ENCODE assay signal across 29 cellular contexts in the genomic region with DNA sequence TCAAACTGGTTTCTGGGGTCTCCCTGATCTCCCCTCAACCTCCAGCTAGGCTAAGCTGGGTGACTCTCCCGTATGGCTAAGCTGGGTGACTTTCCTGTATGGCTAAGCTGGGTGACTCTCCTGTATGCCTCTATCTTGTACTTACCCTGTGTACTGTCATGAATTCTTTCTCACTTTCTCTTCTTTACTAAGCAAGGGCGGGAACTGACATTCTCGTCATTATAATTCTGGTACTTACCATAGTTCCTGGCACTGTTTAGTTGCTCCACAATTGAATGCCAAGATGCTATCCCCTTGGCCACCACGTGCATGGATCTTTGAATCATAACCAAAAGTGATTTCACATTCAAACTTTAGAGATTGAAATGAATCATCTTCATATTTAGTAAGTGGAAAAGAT. TPM values are rescaled to one million over a fixed set of nuclear protein-coding genes. Genes with fewer than 3 reads are reported as not detected.
A peak's percentile ranks its signal among the peaks of the same experiment; 100 is the strongest.
DNase-seq lines count a peak whose midpoint lies in the region; TF ChIP-seq lines count a peak whose summit lies in the region.
"Had no signal": no experiment of that assay in that cellular context is flagged by ENCODE, and none has a peak within 500 bp of the region (broad histone marks: within the 10 kb centered on the region; RNA-seq: fewer than 3 reads in every experiment).

No MANE protein-coding gene starts in this region.

- H3K27me3 Mint-ChIP-seq in activated naive CD4-positive, alpha-beta T cell treated with anti-CD3 and anti-CD28 coated beads, Interleukin-2, amount 10 ng/mL, durations not matched to agents 7 days and 5 days: no peaks in the 10 kb centered on the region

- H3K4me3 ChIP-seq in AG10803 (ENCODE audit: low read length): no peak overlapping the region
- H3K4me3 ChIP-seq: A549, ascending aorta, cardiac muscle cell, Peyer's patch, transverse colon had no signal

- no peak for TF ChIP-seq CTCF in AG10803 (conservative IDR thresholded peaks at IDR 0.05; ENCODE audit: low read length)

- no peak overlapping the region for H3K27ac Mint-ChIP-seq in activated naive CD4-positive, alpha-beta T cell treated with anti-CD3 and anti-CD28 coated beads, Interleukin-2, amount 10 ng/mL, durations not matched to agents 7 days and 5 days
- H3K27ac Mint-ChIP-seq: activated naive CD8-positive, alpha-beta T cell treated with anti-CD3 and anti-CD28 coated beads, Interleukin-2, amount 10 ng/mL, durations not matched to agents 7 days and 5 days; CD8-positive, alpha-beta memory T cell; H9 had no signal

- no peak overlapping the region for H3K4me3 Mint-ChIP-seq in activated naive CD4-positive, alpha-beta T cell treated with anti-CD3 and anti-CD28 coated beads, Interleukin-2, amount 10 ng/mL, durations not matched to agents 7 days and 5 days
- H3K4me3 Mint-ChIP-seq: activated naive CD8-positive, alpha-beta T cell treated with anti-CD3 and anti-CD28 coated beads, Interleukin-2, amount 10 ng/mL, durations not matched to agents 7 days and 5 days; CD8-positive, alpha-beta memory T cell; H9 had no signal

- H3K36me3 Mint-ChIP-seq in activated naive CD4-positive, alpha-beta T cell treated with anti-CD3 and anti-CD28 coated beads, Interleukin-2, amount 10 ng/mL, durations not matched to agents 7 days and 5 days: no peaks in the 10 kb centered on the region
- H3K36me3 Mint-ChIP-seq: activated naive CD8-positive, alpha-beta T cell treated with anti-CD3 and anti-CD28 coated beads, Interleukin-2, amount 10 ng/mL, durations not matched to agents 7 days and 5 days had no signal

- peak; percentile 33 for DNase-seq in AG10803 (ENCODE audit: low read depth)
- DNase-seq in HCEC 1CT: peak; percentile 6
- peak; percentile 26 for DNase-seq in fibroblast of gingiva (ENCODE audit: low read depth)
- DNase-seq in myocyte (ENCODE audit: low read depth): peak; percentile 9
- no peak for DNase-seq in activated naive CD4-positive, alpha-beta T cell treated with anti-CD3 and anti-CD28 coated beads, Interleukin-2, amount 10 ng/mL, durations not matched to agents 7 days and 5 days
- no peak for DNase-seq in NCI-H82 (lab: John Stamatoyannopoulos, UW)
- DNase-seq in stimulated activated CD8-positive, alpha-beta memory T cell treated with anti-CD3 and anti-CD28 coated beads, Interleukin-4, amount 100 ng/mL, for 48 hours: no peak
- no peak for DNase-seq in activated gamma-delta T cell (lab: John Stamatoyannopoulos, UW)
- DNase-seq: activated CD4-positive, alpha-beta T cell treated with anti-CD3 and anti-CD28 coated beads for 1 hour; activated effector memory CD4-positive, alpha-beta T cell treated with Interleukin-2 at 50 U/mL for 16 hours; activated naive CD8-positive, alpha-beta T cell treated with anti-CD3 and anti-CD28 coated beads, Interleukin-2, amount 10 ng/mL, durations not matched to agents 7 days and 5 days; BE2C; CD8-positive, alpha-beta memory T cell; effector CD4-positive, alpha-beta T cell; H9; hippocampal formation; Karpas-422; left cardiac atrium; MV-4-11; NCI-H146; NCI-H345; Peyer's patch; SHP77 treated with DMSO at 0.1 percent for 48 hours; stimulated activated CD4-positive, alpha-beta T cell treated with anti-CD3 and anti-CD28 coated beads, Interleukin-2, amount 100 ng/mL, for 24 hours; T-helper 2 cell; transverse colon had no signal

- CTCF ChIA-PET in activated naive CD4-positive, alpha-beta T cell treated with anti-CD3 and anti-CD28 coated beads, Interleukin-2, amount 10 ng/mL, durations not matched to agents 7 days and 5 days (lab: Charles Lee): no interaction called here

- H3K9me3 Mint-ChIP-seq in activated naive CD4-positive, alpha-beta T cell treated with anti-CD3 and anti-CD28 coated beads, Interleukin-2, amount 10 ng/mL, durations not matched to agents 7 days and 5 days: no peaks in the 10 kb centered on the region
- H3K9me3 Mint-ChIP-seq: activated naive CD8-positive, alpha-beta T cell treated with anti-CD3 and anti-CD28 coated beads, Interleukin-2, amount 10 ng/mL, durations not matched to agents 7 days and 5 days; H9 had no signal

- H3K4me1 Mint-ChIP-seq in activated naive CD4-positive, alpha-beta T cell treated with anti-CD3 and anti-CD28 coated beads, Interleukin-2, amount 10 ng/mL, durations not matched to agents 7 days and 5 days: no peaks in the 10 kb centered on the region
- H3K4me1 Mint-ChIP-seq: activated naive CD8-positive, alpha-beta T cell treated with anti-CD3 and anti-CD28 coated beads, Interleukin-2, amount 10 ng/mL, durations not matched to agents 7 days and 5 days; CD8-positive, alpha-beta memory T cell; H9 had no signal

RNA-seq across cellular contexts. Expression of gene INTU, which starts 8.8 kb away (rescaled TPM):
- 8.8 and 12.7 TPM in 2 replicates for total RNA-seq in myocyte
- polyA plus RNA-seq in myocyte (2012): 2.7 TPM
- polyA plus RNA-seq: CD8-positive, alpha-beta memory T cell had no signal

Comparison
In these comparisons a context has a peak if more than half of its experiments do, and no peak if none do; other contexts are left out.
1. DNase-seq: peak in AG10803 (single experiment), HCEC 1CT (single experiment), fibroblast of gingiva (single experiment) and myocyte (single experiment); none in activated naive CD4-positive, alpha-beta T cell treated with anti-CD3 and anti-CD28 coated beads, Interleukin-2, amount 10 ng/mL, durations not matched to agents 7 days and 5 days (single experiment), NCI-H82 (single experiment), stimulated activated CD8-positive, alpha-beta memory T cell treated with anti-CD3 and anti-CD28 coated beads, Interleukin-4, amount 100 ng/mL, for 48 hours (single experiment) and activated gamma-delta T cell (single experiment).